In genomic region chr3:127103116-127103515, GRCh38 we compare ENCODE assay signal across 1 cellular context.
TF ChIP-seq lines count a peak whose summit lies in the region.

No MANE protein-coding gene starts in this region.

TF ChIP-seq in WTC11, 78 proteins besides CTCF, POLR2A, EP300 and RAD21 (continued from another document):
- TF ChIP-seq ZNF425 (CRISPR knock-in tag; conservative IDR thresholded peaks at IDR 0.05) = no peak
- TF ChIP-seq CREM (CRISPR knock-in tag; IDR thresholded peaks at IDR 0.05) = no peak
- no peak for TF ChIP-seq ZNF532 (CRISPR knock-in tag; IDR thresholded peaks at IDR 0.05; ENCODE audit: borderline replicate concordance)
- TF ChIP-seq, protein P1, sequence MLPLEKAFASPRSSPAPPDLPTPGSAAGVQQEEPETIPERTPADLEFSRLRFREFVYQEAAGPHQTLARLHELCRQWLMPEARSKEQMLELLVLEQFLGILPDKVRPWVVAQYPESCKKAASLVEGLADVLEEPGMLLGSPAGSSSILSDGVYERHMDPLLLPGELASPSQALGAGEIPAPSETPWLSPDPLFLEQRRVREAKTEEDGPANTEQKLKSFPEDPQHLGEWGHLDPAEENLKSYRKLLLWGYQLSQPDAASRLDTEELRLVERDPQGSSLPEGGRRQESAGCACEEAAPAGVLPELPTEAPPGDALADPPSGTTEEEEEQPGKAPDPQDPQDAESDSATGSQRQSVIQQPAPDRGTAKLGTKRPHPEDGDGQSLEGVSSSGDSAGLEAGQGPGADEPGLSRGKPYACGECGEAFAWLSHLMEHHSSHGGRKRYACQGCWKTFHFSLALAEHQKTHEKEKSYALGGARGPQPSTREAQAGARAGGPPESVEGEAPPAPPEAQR (CRISPR knock-in tag; IDR thresholded peaks at IDR 0.05) = no peak
- TF ChIP-seq, protein P2, sequence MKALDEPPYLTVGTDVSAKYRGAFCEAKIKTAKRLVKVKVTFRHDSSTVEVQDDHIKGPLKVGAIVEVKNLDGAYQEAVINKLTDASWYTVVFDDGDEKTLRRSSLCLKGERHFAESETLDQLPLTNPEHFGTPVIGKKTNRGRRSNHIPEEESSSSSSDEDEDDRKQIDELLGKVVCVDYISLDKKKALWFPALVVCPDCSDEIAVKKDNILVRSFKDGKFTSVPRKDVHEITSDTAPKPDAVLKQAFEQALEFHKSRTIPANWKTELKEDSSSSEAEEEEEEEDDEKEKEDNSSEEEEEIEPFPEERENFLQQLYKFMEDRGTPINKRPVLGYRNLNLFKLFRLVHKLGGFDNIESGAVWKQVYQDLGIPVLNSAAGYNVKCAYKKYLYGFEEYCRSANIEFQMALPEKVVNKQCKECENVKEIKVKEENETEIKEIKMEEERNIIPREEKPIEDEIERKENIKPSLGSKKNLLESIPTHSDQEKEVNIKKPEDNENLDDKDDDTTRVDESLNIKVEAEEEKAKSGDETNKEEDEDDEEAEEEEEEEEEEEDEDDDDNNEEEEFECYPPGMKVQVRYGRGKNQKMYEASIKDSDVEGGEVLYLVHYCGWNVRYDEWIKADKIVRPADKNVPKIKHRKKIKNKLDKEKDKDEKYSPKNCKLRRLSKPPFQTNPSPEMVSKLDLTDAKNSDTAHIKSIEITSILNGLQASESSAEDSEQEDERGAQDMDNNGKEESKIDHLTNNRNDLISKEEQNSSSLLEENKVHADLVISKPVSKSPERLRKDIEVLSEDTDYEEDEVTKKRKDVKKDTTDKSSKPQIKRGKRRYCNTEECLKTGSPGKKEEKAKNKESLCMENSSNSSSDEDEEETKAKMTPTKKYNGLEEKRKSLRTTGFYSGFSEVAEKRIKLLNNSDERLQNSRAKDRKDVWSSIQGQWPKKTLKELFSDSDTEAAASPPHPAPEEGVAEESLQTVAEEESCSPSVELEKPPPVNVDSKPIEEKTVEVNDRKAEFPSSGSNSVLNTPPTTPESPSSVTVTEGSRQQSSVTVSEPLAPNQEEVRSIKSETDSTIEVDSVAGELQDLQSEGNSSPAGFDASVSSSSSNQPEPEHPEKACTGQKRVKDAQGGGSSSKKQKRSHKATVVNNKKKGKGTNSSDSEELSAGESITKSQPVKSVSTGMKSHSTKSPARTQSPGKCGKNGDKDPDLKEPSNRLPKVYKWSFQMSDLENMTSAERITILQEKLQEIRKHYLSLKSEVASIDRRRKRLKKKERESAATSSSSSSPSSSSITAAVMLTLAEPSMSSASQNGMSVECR (CRISPR knock-in tag; IDR thresholded peaks at IDR 0.05; ENCODE audit: borderline replicate concordance) = no peak
- TF ChIP-seq, protein P3, sequence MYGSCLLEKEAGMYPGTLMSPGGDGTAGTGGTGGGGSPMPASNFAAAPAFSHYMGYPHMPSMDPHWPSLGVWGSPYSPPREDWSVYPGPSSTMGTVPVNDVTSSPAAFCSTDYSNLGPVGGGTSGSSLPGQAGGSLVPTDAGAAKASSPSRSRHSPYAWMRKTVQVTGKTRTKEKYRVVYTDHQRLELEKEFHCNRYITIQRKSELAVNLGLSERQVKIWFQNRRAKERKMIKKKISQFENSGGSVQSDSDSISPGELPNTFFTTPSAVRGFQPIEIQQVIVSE (CRISPR knock-in tag; IDR thresholded peaks at IDR 0.05; ENCODE audit: borderline replicate concordance) = no peak
- no peak for TF ChIP-seq ATF1 (CRISPR knock-in tag; IDR thresholded peaks at IDR 0.05)
